In genomic region chr10:77520290-77520689, GRCh38 we compare ENCODE assay signal across 15 cellular contexts.
A peak's percentile ranks its signal among the peaks of the same experiment; 100 is the strongest.
DNase-seq lines count a peak whose midpoint lies in the region; ATAC-seq, FAIRE-seq and TF ChIP-seq lines count a peak whose summit lies in the region.
"Had no signal": no experiment of that assay in that cellular context is flagged by ENCODE, and none has a peak within 500 bp of the region (broad histone marks: within the 10 kb centered on the region; RNA-seq: fewer than 3 reads in every experiment).

No MANE protein-coding gene starts in this region.

- TF ChIP-seq POLR2A in upper lobe of left lung (IDR thresholded peaks at IDR 0.05), result no peak

- no peak overlapping the region for H2AFZ ChIP-seq in Karpas-422 (ENCODE audit: low read length)

- no peak for TF ChIP-seq CTCF in chondrocyte (IDR thresholded peaks at IDR 0.05)
- no peak for TF ChIP-seq CTCF in left ventricle myocardium inferior (IDR thresholded peaks at IDR 0.05; ENCODE audit: borderline replicate concordance)
- TF ChIP-seq CTCF in upper lobe of left lung (IDR thresholded peaks at IDR 0.05), result no peak

- no peak overlapping the region for H3K9ac ChIP-seq in Karpas-422 (ENCODE audit: low read length)

- ATAC-seq in esophagus mucosa, result peak; percentile 35
- no peak for ATAC-seq in upper lobe of left lung (ENCODE audit: low FRiP score in 2 of 2)
- ATAC-seq: GM12878 had no signal

- H3K27ac ChIP-seq in Karpas-422 (ENCODE audit: low read length) (no peak overlapping the region), small intestine (ENCODE audit: low read depth in 1 of 2, low read length in 1 of 2) (no peak overlapping the region), left ventricle myocardium inferior (replicated peaks) (no peak overlapping the region), upper lobe of left lung (no peak overlapping the region), SJCRH30 (no peak overlapping the region)

- H3K9me3 Mint-ChIP-seq in chondrocyte (ENCODE audit: low read depth), result no peaks in the 10 kb centered on the region
- H3K9me3 Mint-ChIP-seq: CD4-positive, alpha-beta T cell had no signal

- intact Hi-C loops in left ventricle myocardium inferior (cut with micrococcal nuclease), result no loop called here

- 0 out of 2 replicates have a peak, but pooled peaks cover 4% of the 10 kb centered on the region for H4K20me1 ChIP-seq in Karpas-422 (ENCODE audit: insufficient read depth, low read depth, low read length)

- H3K36me3 Mint-ChIP-seq in chondrocyte (ENCODE audit: low read depth), result peaks cover 6% of the 10 kb centered on the region

- no peak for FAIRE-seq in small intestine (lab: Jason Lieb, UNC)
- FAIRE-seq: A204.1, GM18507, H54 had no signal

- H3K27ac Mint-ChIP-seq in chondrocyte (ENCODE audit: unreplicated experiment), result peak overlapping the region; percentile 34
- H3K27ac Mint-ChIP-seq: B cell; CD4-positive, alpha-beta T cell had no signal

- peaks cover 51% of the 10 kb centered on the region for H3K4me1 ChIP-seq in Karpas-422 (ENCODE audit: low read length)
- no peaks in the 10 kb centered on the region for H3K4me1 ChIP-seq in small intestine (ENCODE audit: control insufficient read depth in 2 of 2, insufficient read depth in 1 of 2, low read depth in 1 of 2, low read length in 1 of 2)
- no peaks in the 10 kb centered on the region for H3K4me1 ChIP-seq in left ventricle myocardium inferior
- H3K4me1 ChIP-seq in upper lobe of left lung, result no peaks in the 10 kb centered on the region
- no peaks in the 10 kb centered on the region for H3K4me1 ChIP-seq in SJCRH30

- H3K4me2 ChIP-seq in Karpas-422 (ENCODE audit: low read depth, low read length, poor library complexity, severe bottlenecking), result no peak overlapping the region

- H3K9me3 ChIP-seq in Karpas-422 (ENCODE audit: low read length) (no peaks in the 10 kb centered on the region), small intestine (ENCODE audit: control insufficient read depth, low read depth) (no peaks in the 10 kb centered on the region), left ventricle myocardium inferior (replicated peaks) (no peaks in the 10 kb centered on the region), upper lobe of left lung (no peaks in the 10 kb centered on the region), SJCRH30 (replicated peaks) (no peaks in the 10 kb centered on the region)

- H3K27me3 ChIP-seq in Karpas-422 (ENCODE audit: low read length), result no peaks in the 10 kb centered on the region
- no peaks in the 10 kb centered on the region for H3K27me3 ChIP-seq in small intestine (ENCODE audit: control insufficient read depth in 2 of 2, insufficient read depth in 2 of 2, low read length in 2 of 2)
- peaks cover 75% of the 10 kb centered on the region for H3K27me3 ChIP-seq in left ventricle myocardium inferior (ENCODE audit: low read depth)
- no peaks in the 10 kb centered on the region for H3K27me3 ChIP-seq in upper lobe of left lung
- H3K27me3 ChIP-seq in SJCRH30, result no peaks in the 10 kb centered on the region

- H3K4me3 Mint-ChIP-seq in chondrocyte (ENCODE audit: unreplicated experiment), result no peak overlapping the region
- H3K4me3 Mint-ChIP-seq: B cell; CD4-positive, alpha-beta T cell had no signal

- H3K79me2 ChIP-seq in Karpas-422 (ENCODE audit: low read length), result no peaks in the 10 kb centered on the region

- DNase-seq in Karpas-422 (peak; percentile 68), chondrocyte (ENCODE audit: low spot score) (no peak), small intestine (peak; percentile 18), left ventricle myocardium inferior (no peak), upper lobe of left lung (no peak), SJCRH30 (no peak)
- DNase-seq: C1 segment of cervical spinal cord; CD4-positive, alpha-beta T cell; DMS79 had no signal

- no peaks in the 10 kb centered on the region for H3K27me3 Mint-ChIP-seq in chondrocyte (ENCODE audit: low read depth)

- TF ChIP-seq EP300 in upper lobe of left lung (IDR thresholded peaks at IDR 0.05), result no peak

- no peaks in the 10 kb centered on the region for H3K36me3 ChIP-seq in Karpas-422 (ENCODE audit: insufficient read depth, low read length)
- H3K36me3 ChIP-seq in small intestine (ENCODE audit: control insufficient read depth in 2 of 2, insufficient read depth in 2 of 2, low read length in 2 of 2), result no peaks in the 10 kb centered on the region
- H3K36me3 ChIP-seq in left ventricle myocardium inferior, result no peaks in the 10 kb centered on the region
- H3K36me3 ChIP-seq in upper lobe of left lung, result no peaks in the 10 kb centered on the region
- no peaks in the 10 kb centered on the region for H3K36me3 ChIP-seq in SJCRH30

- WGBS in small intestine, 3 donors, result 23 to 64% (median 58%) methylated on average over 1 of the region's 1 CpG
- 77 to 91% methylated on average over 1 of the region's 1 CpG for WGBS in upper lobe of left lung, 2 donors

- no peak overlapping the region for H3K4me3 ChIP-seq in Karpas-422 (ENCODE audit: low read length)
- no peak overlapping the region for H3K4me3 ChIP-seq in small intestine (ENCODE audit: low read depth in 1 of 2, low read length in 2 of 2)
- H3K4me3 ChIP-seq in left ventricle myocardium inferior, result no peak overlapping the region
- H3K4me3 ChIP-seq in upper lobe of left lung, result no peak overlapping the region
- H3K4me3 ChIP-seq in SJCRH30, result no peak overlapping the region
- H3K4me3 ChIP-seq: GM12878 had no signal

- H3K4me1 Mint-ChIP-seq in chondrocyte (ENCODE audit: low read depth), result peaks cover 45% of the 10 kb centered on the region
- H3K4me1 Mint-ChIP-seq: B cell had no signal

- no peaks in the 10 kb centered on the region for H3K9me2 ChIP-seq in Karpas-422 (replicated peaks; ENCODE audit: insufficient read depth, low read length)

Comparison
In these comparisons a context has a peak if more than half of its experiments do, and no peak if none do; other contexts are left out.
1. DNase-seq: peak in Karpas-422 (single experiment) and small intestine (single experiment); none in chondrocyte (single experiment), left ventricle myocardium inferior (single experiment), upper lobe of left lung (0 of 2) and SJCRH30 (0 of 2).